Comparison of ENCODE assay signal across 17 cellular contexts in the genomic region with DNA sequence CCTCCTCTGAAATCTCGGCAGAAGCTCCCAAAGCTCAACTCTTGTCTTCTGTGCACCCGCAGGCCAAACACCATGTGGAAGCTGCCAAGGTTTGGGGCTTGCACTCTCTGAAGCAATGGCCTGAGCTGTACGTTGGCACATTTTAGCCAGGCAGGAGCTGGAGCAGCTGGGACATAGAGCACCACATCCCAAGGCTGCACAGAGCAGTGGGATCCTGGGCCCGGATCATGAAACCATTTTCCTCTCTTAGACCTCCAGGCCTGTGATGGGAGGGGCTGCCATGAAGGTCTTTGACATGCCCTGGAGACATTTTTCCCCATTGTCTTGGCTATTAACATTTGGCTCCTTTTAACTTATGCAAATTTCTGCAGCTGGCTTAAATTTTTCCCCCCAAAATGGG.
DNase-seq lines count a peak whose midpoint lies in the region; ATAC-seq and TF ChIP-seq lines count a peak whose summit lies in the region.
"Had no signal": no experiment of that assay in that cellular context is flagged by ENCODE, and none has a peak within 500 bp of the region (broad histone marks: within the 10 kb centered on the region; RNA-seq: fewer than 3 reads in every experiment).

No MANE protein-coding gene starts in this region.

- no CpG with 5 or more reads among the region's 4 CpGs for WGBS in IMR-90 (ENCODE audit: extremely low coverage in 2 of 2, insufficient read length in 1 of 2), 2 experiments
- 97% methylated on average over 4 of the region's 4 CpGs for WGBS in mesenchymal stem cell

- H3K9ac ChIP-seq in IMR-90 (ENCODE audit: low read depth, low read length) (no peak overlapping the region), mesenchymal stem cell (ENCODE audit: low read length) (no peak overlapping the region)
- H3K9ac ChIP-seq: BLaER1 had no signal

- TF ChIP-seq CTCF in IMR-90 (conservative IDR thresholded peaks at IDR 0.05; ENCODE audit: low read depth, low read length): no peak

- POLR2A ChIA-PET in IMR-90 (lab: Charles Lee; ENCODE audit: unreplicated experiment): no interaction called here

- H3K23ac ChIP-seq in IMR-90 (ENCODE audit: low read depth, low read length): no peak overlapping the region
- H3K23ac ChIP-seq in mesenchymal stem cell (ENCODE audit: low read length in 2 of 2): no peak overlapping the region

- H3K9me1 ChIP-seq in IMR-90 (ENCODE audit: insufficient read depth, low read length): peaks cover 8% of the 10 kb centered on the region

- no peaks in the 10 kb centered on the region for H4K20me1 ChIP-seq in IMR-90 (ENCODE audit: insufficient read depth, low read length)
- H4K20me1 ChIP-seq: BLaER1 had no signal

- H2BK15ac ChIP-seq in IMR-90 (ENCODE audit: low read depth, low read length): no peak overlapping the region
- no peak overlapping the region for H2BK15ac ChIP-seq in mesenchymal stem cell (ENCODE audit: low read depth, poor library complexity, severe bottlenecking)

- ATAC-seq in IMR-90 (ENCODE audit: low read depth) (no peak), HG03095 (IDR thresholded peaks at IDR 0.05; ENCODE audit: unreplicated experiment) (no peak)

- H3K4me1 ChIP-seq in IMR-90 (ENCODE audit: control insufficient read depth, insufficient read depth, low read length) (peaks cover 5% of the 10 kb centered on the region), mesenchymal stem cell (ENCODE audit: control insufficient read depth, insufficient read depth, low read depth, low read length) (peaks cover 4% of the 10 kb centered on the region)
- H3K4me1 ChIP-seq: BLaER1, Caco-2 had no signal

- H2BK12ac ChIP-seq in mesenchymal stem cell (ENCODE audit: low read length in 2 of 2): no peak overlapping the region

- in situ Hi-C loops in IMR-90 (cut with MboI; ENCODE audit: low sequenced_read_pairs): no loop called here

- no peak overlapping the region for H3K4me3 ChIP-seq in IMR-90 (ENCODE audit: insufficient read depth, low read depth, low read length)
- H3K4me3 ChIP-seq in mesenchymal stem cell (ENCODE audit: insufficient read depth in 1 of 2, low read depth in 1 of 2, low read length in 2 of 2): no peak overlapping the region
- H3K4me3 ChIP-seq: BLaER1 had no signal

- intact Hi-C loops in IMR-90 (cut with micrococcal nuclease): no loop called here

- H3K9me3 ChIP-seq in IMR-90 (ENCODE audit: control insufficient read depth, insufficient read depth, low read length) (no peaks in the 10 kb centered on the region), mesenchymal stem cell (ENCODE audit: control insufficient read depth, low read length) (no peaks in the 10 kb centered on the region)
- H3K9me3 ChIP-seq: BE2C, Caco-2 had no signal

- H2BK120ac ChIP-seq in IMR-90 (ENCODE audit: low read depth, low read length): peak overlapping the region; percentile 27; the same call in 1 of the 2 replicates
- H2BK120ac ChIP-seq in mesenchymal stem cell (ENCODE audit: low read depth, low read length): no peak overlapping the region

- 0 out of 2 replicates have a peak overlapping the region, but pooled peaks have one; percentile 18 for H2AK5ac ChIP-seq in IMR-90 (ENCODE audit: low read depth, low read length)
- peak overlapping the region; percentile 31 for H2AK5ac ChIP-seq in mesenchymal stem cell (ENCODE audit: low read length, severe bottlenecking)

- no peak overlapping the region for H3K27ac ChIP-seq in IMR-90 (ENCODE audit: insufficient read depth, low read length)
- no peak overlapping the region for H3K27ac ChIP-seq in mesenchymal stem cell (ENCODE audit: low read length, poor library complexity, severe bottlenecking)
- H3K27ac ChIP-seq: BLaER1 had no signal

- H3K36me3 ChIP-seq in IMR-90 (ENCODE audit: control insufficient read depth, insufficient read depth, low read length) (no peaks in the 10 kb centered on the region), mesenchymal stem cell (ENCODE audit: control insufficient read depth in 1 of 2, insufficient read depth in 2 of 2, low read depth in 1 of 2, low read length in 2 of 2) (peaks cover 0 to 5% of the 10 kb centered on the region in 2 experiments)
- H3K36me3 ChIP-seq: BE2C, BLaER1 had no signal

- H4K5ac ChIP-seq in IMR-90 (ENCODE audit: low read depth, low read length): no peak overlapping the region

- H3K4ac ChIP-seq in IMR-90 (ENCODE audit: low read depth, low read length): peak overlapping the region; percentile 15; the same call in 1 of the 2 replicates
- no peak overlapping the region for H3K4ac ChIP-seq in mesenchymal stem cell (ENCODE audit: low read depth in 1 of 2, low read length in 2 of 2)

- CTCF ChIA-PET in IMR-90 (lab: Yijun Ruan, JAX): no interaction called here

- H3K4me2 ChIP-seq in IMR-90 (ENCODE audit: low read depth, low read length) (no peak overlapping the region), mesenchymal stem cell (ENCODE audit: low read length, poor library complexity, severe bottlenecking) (no peak overlapping the region)
- H3K4me2 ChIP-seq: BLaER1 had no signal

- H2AFZ ChIP-seq in IMR-90 (replicated peaks; ENCODE audit: low read length, poor library complexity) (no peak overlapping the region), mesenchymal stem cell (ENCODE audit: low read depth, low read length) (no peak overlapping the region)

- no peaks in the 10 kb centered on the region for H3K79me1 ChIP-seq in IMR-90 (ENCODE audit: low read depth in 1 of 2, low read length in 2 of 2)
- H3K79me1 ChIP-seq in mesenchymal stem cell (replicated peaks; ENCODE audit: low read length, poor library complexity, severe bottlenecking): no peaks in the 10 kb centered on the region

- H2BK20ac ChIP-seq in IMR-90 (ENCODE audit: low read depth, low read length): no peak overlapping the region

- no peak overlapping the region for H4K8ac ChIP-seq in IMR-90 (ENCODE audit: low read depth in 2 of 2, low read length in 2 of 2)
- H4K8ac ChIP-seq in mesenchymal stem cell (ENCODE audit: low read length): no peak overlapping the region

- no TSS peak for BruUV-seq in IMR-90 (replicated peaks; lab: Mats Ljungman, UMichigan)

- no peak for TF ChIP-seq POLR2A in IMR-90 (IDR thresholded peaks at IDR 0.05; ENCODE audit: low read depth, low read length)

- H3K14ac ChIP-seq in IMR-90 (replicated peaks; ENCODE audit: low read depth, low read length) (no peak overlapping the region), mesenchymal stem cell (ENCODE audit: low read length in 2 of 2) (no peak overlapping the region)

- H4K91ac ChIP-seq in IMR-90 (ENCODE audit: insufficient read depth, low read depth, low read length) (no peak overlapping the region), mesenchymal stem cell (ENCODE audit: low read length) (no peak overlapping the region)

- H3K27me3 ChIP-seq in IMR-90 (ENCODE audit: control insufficient read depth, insufficient read depth, low read length): no peaks in the 10 kb centered on the region
- no peaks in the 10 kb centered on the region for H3K27me3 ChIP-seq in mesenchymal stem cell (ENCODE audit: control insufficient read depth in 1 of 2, insufficient read depth in 1 of 2, low read length in 2 of 2)
- H3K27me3 ChIP-seq: BE2C, BLaER1 had no signal

- H2BK5ac ChIP-seq in IMR-90 (ENCODE audit: low read depth, low read length, poor library complexity, severe bottlenecking): no peak overlapping the region
- no peak overlapping the region for H2BK5ac ChIP-seq in mesenchymal stem cell (ENCODE audit: low read depth, low read length, poor library complexity, severe bottlenecking)

- TF ChIP-seq RAD21 in IMR-90 (IDR thresholded peaks at IDR 0.05; ENCODE audit: low read length): no peak

- H2AK9ac ChIP-seq in IMR-90 (replicated peaks; ENCODE audit: low read depth, low read length, poor library complexity): no peak overlapping the region

- dilution Hi-C loops in IMR-90 (cut with HindIII; ENCODE audit: low sequenced_read_pairs, unreplicated experiment): no loop called here

- H3K18ac ChIP-seq in IMR-90 (ENCODE audit: low read depth, low read length) (no peak overlapping the region), mesenchymal stem cell (ENCODE audit: low read depth in 1 of 2, low read length in 2 of 2) (peak overlapping the region in 1 of 2 experiments; percentile 21)

- H3K56ac ChIP-seq in IMR-90 (ENCODE audit: extremely low read depth, insufficient read depth, low read length): no peak overlapping the region

- DNase-seq in IMR-90 (no peak), mesenchymal stem cell (no peak), NCI-H82 treated with DMSO at 0.1 percent for 48 hours (lab: John Stamatoyannopoulos, UW; ENCODE audit: unreplicated experiment) (no peak), COR-L47 (lab: John Stamatoyannopoulos, UW) (no peak)
- DNase-seq: 8988T; ACHN; BE2C; C1 segment of cervical spinal cord; Caco-2; Calu3; CD4-positive, alpha-beta memory T cell; CD4-positive, CD25-positive, alpha-beta regulatory T cell; CD8-positive, alpha-beta memory T cell; DMS79 treated with DMSO at 0.1 percent for 48 hours; GF-D8 had no signal

TF ChIP-seq in IMR-90, 13 proteins besides CTCF, POLR2A, EP300 and RAD21 (continues in another document):
- TF ChIP-seq CHD1 (IDR thresholded peaks at IDR 0.05; ENCODE audit: low read depth, low read length) (no peak), MXI1 (IDR thresholded peaks at IDR 0.05; ENCODE audit: borderline replicate concordance, low read depth, low read length) (no peak), MAFK (IDR thresholded peaks at IDR 0.05; ENCODE audit: low read depth, low read length) (no peak), RFX5 (IDR thresholded peaks at IDR 0.05; ENCODE audit: low read depth, low read length) (no peak), BHLHE40 (IDR thresholded peaks at IDR 0.05; ENCODE audit: low read depth, low read length) (no peak), FOS (IDR thresholded peaks at IDR 0.05; ENCODE audit: low read depth, low read length) (no peak), RCOR1 (IDR thresholded peaks at IDR 0.05; ENCODE audit: insufficient replicate concordance, low read length) (no peak), MAZ (IDR thresholded peaks at IDR 0.05; ENCODE audit: borderline replicate concordance, low read depth, low read length) (no peak), USF2 (IDR thresholded peaks at IDR 0.05; ENCODE audit: low read depth, low read length) (no peak), NFE2L2 (IDR thresholded peaks at IDR 0.05; ENCODE audit: low read depth, low read length) (no peak), CEBPB (IDR thresholded peaks at IDR 0.05; ENCODE audit: low read depth, low read length) (no peak)
